8 cellular contexts compared by ENCODE assay signal in the genomic region with DNA sequence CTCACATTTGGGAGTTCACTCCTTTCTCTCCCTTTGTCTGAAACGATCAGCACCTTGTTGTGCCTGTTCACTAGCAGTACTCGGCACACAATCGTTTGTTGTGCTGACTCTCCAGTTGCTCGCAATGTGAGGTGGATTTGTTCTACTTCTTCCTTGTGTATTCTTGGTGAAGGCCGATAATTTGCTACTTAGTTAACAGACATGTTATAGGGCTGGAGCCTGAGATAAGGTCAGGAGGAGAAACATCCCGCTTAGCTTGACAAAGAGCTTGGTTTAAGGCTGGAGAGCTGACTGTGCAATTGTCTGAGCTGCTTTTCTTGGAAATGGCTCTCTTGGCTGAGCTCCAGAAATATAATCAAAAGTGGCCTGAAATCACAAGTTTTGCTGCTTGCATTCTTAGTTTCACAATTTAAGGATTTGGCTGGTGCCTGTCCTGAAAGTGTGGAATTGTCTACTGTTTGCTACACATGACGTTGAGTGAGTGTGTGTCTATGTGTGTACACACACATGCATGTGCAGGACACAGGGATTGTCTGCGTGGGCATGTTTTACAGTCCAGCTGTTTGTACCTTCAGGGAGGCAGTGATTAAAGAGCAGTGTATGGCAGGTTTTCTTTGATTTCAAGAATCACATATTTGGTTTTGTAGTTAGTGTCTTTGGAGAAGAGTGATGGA.
A peak's percentile ranks its signal among the peaks of the same experiment; 100 is the strongest.
DNase-seq lines count a peak whose midpoint lies in the region; ATAC-seq and TF ChIP-seq lines count a peak whose summit lies in the region.

No MANE protein-coding gene starts in this region.

- H3K4me2 ChIP-seq in skeletal muscle satellite cell (ENCODE audit: low read length), result peak overlapping the region; percentile 34

- CTCF ChIA-PET in T-cell (lab: Charles Lee), result interaction anchor here (0.5 to 3.0 kb wide), 14 partner anchors 9 to 134 kb away, joined by 3 to 11 read pairs (median 5); partner anchors contain the start of genes ARF6 (in 1 of the 2) and NEMF (in 1 of the 2)

- peak overlapping the region; percentile 18 for H3K9ac ChIP-seq in skeletal muscle satellite cell (ENCODE audit: low read depth, low read length)

- no peaks in the 10 kb centered on the region for H3K27me3 Mint-ChIP-seq in T-cell

- POLR2A ChIA-PET in T-cell (lab: Charles Lee), result interaction anchor here (0.6 to 3.2 kb wide), 7 partner anchors 10 to 112 kb away, joined by 3 to 11 read pairs (median 4); no protein-coding TSS in a partner anchor

- H3K27me3 ChIP-seq in skeletal muscle satellite cell (ENCODE audit: control insufficient read depth, insufficient read depth, low read length) (no peaks in the 10 kb centered on the region), WERI-Rb-1 (ENCODE audit: insufficient read depth, low read depth, severe bottlenecking) (no peaks in the 10 kb centered on the region)

- H3K4me3 Mint-ChIP-seq in T-cell, result peak overlapping the region; percentile 58 to 88 (median 75)

- TF ChIP-seq CTCF in fibroblast of the aortic adventitia (IDR thresholded peaks at IDR 0.05; ENCODE audit: insufficient read depth, low read length) (no peak), WERI-Rb-1 (IDR thresholded peaks at IDR 0.05; ENCODE audit: low read depth, low read length) (no peak)

- ATAC-seq in GM18861 (IDR thresholded peaks at IDR 0.05; ENCODE audit: unreplicated experiment) (peak; percentile 2), HG02798 (IDR thresholded peaks at IDR 0.05; ENCODE audit: poor library complexity, unreplicated experiment) (peak; percentile 16), T-cell (replicated peaks in 1 of 4) (peak in 2 of 4 experiments; percentile 17 to 23), left colon (no peak)

- no peaks in the 10 kb centered on the region for H3K9me3 Mint-ChIP-seq in T-cell

- intact Hi-C loops in posterior vena cava (cut with DNase I) (no loop called here), left colon (cut with DNase I, micrococcal nuclease) (no loop called here)

- H3K4me1 Mint-ChIP-seq in T-cell, result peaks cover 51 to 62% (median 61%) of the 10 kb centered on the region in 3 donors

- H3K4me3 ChIP-seq in fibroblast of the aortic adventitia (ENCODE audit: low read depth, low read length), result no peak overlapping the region
- no peak overlapping the region for H3K4me3 ChIP-seq in skeletal muscle satellite cell (ENCODE audit: low read length)
- no peak overlapping the region for H3K4me3 ChIP-seq in WERI-Rb-1 (ENCODE audit: low read depth, low read length)

- DNase-seq in T-cell (peak in 1 of 34 experiments; percentile 11), fibroblast of the aortic adventitia (ENCODE audit: low read depth) (peak; percentile 95), WERI-Rb-1 (no peak), posterior vena cava (ENCODE audit: low spot score) (no peak), left colon (no peak)

- H3K36me3 Mint-ChIP-seq in T-cell, result no peaks in the 10 kb centered on the region

- peak overlapping the region; percentile 92 to 99 for H3K27ac Mint-ChIP-seq in T-cell

- H3K9me3 ChIP-seq in skeletal muscle satellite cell (replicated peaks; ENCODE audit: low read length) (no peaks in the 10 kb centered on the region), WERI-Rb-1 (ENCODE audit: severe bottlenecking) (no peaks in the 10 kb centered on the region)

- H3K36me3 ChIP-seq in skeletal muscle satellite cell (ENCODE audit: insufficient read depth, low read length) (no peaks in the 10 kb centered on the region), WERI-Rb-1 (no peaks in the 10 kb centered on the region)

- peaks cover 64% of the 10 kb centered on the region for H3K4me1 ChIP-seq in skeletal muscle satellite cell (ENCODE audit: control insufficient read depth, insufficient read depth, low read length)

- H3K27ac ChIP-seq in WERI-Rb-1, result no peak overlapping the region
